ENCODE assay signal across 24 cellular contexts in genomic region chr16:66103245-66103644, GRCh38.
A peak's percentile ranks its signal among the peaks of the same experiment; 100 is the strongest.
DNase-seq lines count a peak whose midpoint lies in the region; ATAC-seq and TF ChIP-seq lines count a peak whose summit lies in the region.
"Had no signal": no experiment of that assay in that cellular context is flagged by ENCODE, and none has a peak within 500 bp of the region (broad histone marks: within the 10 kb centered on the region; RNA-seq: fewer than 3 reads in every experiment).

No MANE protein-coding gene starts in this region.

- H3K36me3 Mint-ChIP-seq in activated CD4-positive, alpha-beta memory T cell treated with anti-CD3 and anti-CD28 coated beads for 36 hours = no peaks in the 10 kb centered on the region
- H3K36me3 Mint-ChIP-seq: brain; CD14-positive monocyte; stimulated activated naive B cell treated with anti-CD40 and anti-IgM and Interleukin-4, amounts not matched to agents 10 μg/mL and 1 μg/mL and 100 μg/mL, for 72 hours; T-cell had no signal

- H3K36me3 ChIP-seq in neural cell (ENCODE audit: insufficient read depth, low read length) = no peaks in the 10 kb centered on the region
- H3K36me3 ChIP-seq: esophagus squamous epithelium, vagina had no signal

- no peaks in the 10 kb centered on the region for H3K9me2 ChIP-seq in neural cell (ENCODE audit: insufficient read depth, low read length)

- in situ Hi-C loops in SK-MEL-5 (cut with HindIII; ENCODE audit: low pct_unique_long_range_greater_than_20kb, low sequenced_read_pairs) = no loop called here

- no peaks in the 10 kb centered on the region for H3K27me3 ChIP-seq in neural cell (ENCODE audit: insufficient read depth, low read depth, low read length)
- H3K27me3 ChIP-seq: esophagus squamous epithelium, vagina had no signal

- no peak overlapping the region for H3K4me3 Mint-ChIP-seq in activated CD4-positive, alpha-beta memory T cell treated with anti-CD3 and anti-CD28 coated beads for 36 hours
- H3K4me3 Mint-ChIP-seq: activated CD8-positive, alpha-beta T cell treated with anti-CD3 and anti-CD28 coated beads for 36 hours; brain; CD14-positive monocyte; endodermal cell; GM23338; stimulated activated naive B cell treated with anti-CD40 and anti-IgM and Interleukin-4, amounts not matched to agents 10 μg/mL and 1 μg/mL and 100 μg/mL, for 72 hours; T-cell had no signal

- H3K4me1 Mint-ChIP-seq in activated CD4-positive, alpha-beta memory T cell treated with anti-CD3 and anti-CD28 coated beads for 36 hours (ENCODE audit: low read depth) = no peaks in the 10 kb centered on the region
- H3K4me1 Mint-ChIP-seq: CD14-positive monocyte; endodermal cell; GM23338; stimulated activated naive B cell treated with anti-CD40 and anti-IgM and Interleukin-4, amounts not matched to agents 10 μg/mL and 1 μg/mL and 100 μg/mL, for 72 hours; T-cell had no signal

- H3K27ac Mint-ChIP-seq in activated CD4-positive, alpha-beta memory T cell treated with anti-CD3 and anti-CD28 coated beads for 36 hours = no peak overlapping the region
- H3K27ac Mint-ChIP-seq: activated CD8-positive, alpha-beta T cell treated with anti-CD3 and anti-CD28 coated beads for 36 hours; brain; CD14-positive monocyte; endodermal cell; GM23338; stimulated activated naive B cell treated with anti-CD40 and anti-IgM and Interleukin-4, amounts not matched to agents 10 μg/mL and 1 μg/mL and 100 μg/mL, for 72 hours; T-cell had no signal

- no peak for ATAC-seq in GM21360 (IDR thresholded peaks at IDR 0.05; ENCODE audit: unreplicated experiment)
- ATAC-seq: activated CD8-positive, alpha-beta T cell treated with anti-CD3 and anti-CD28 coated beads for 36 hours; GM23338; stimulated activated naive B cell treated with anti-CD40 and anti-IgM and Interleukin-4, amounts not matched to agents 10 μg/mL and 1 μg/mL and 100 μg/mL, for 72 hours; T-cell had no signal

- no peak overlapping the region for H3K27ac ChIP-seq in neural cell (ENCODE audit: low read length)
- H3K27ac ChIP-seq: esophagus squamous epithelium, vagina had no signal

- H4K20me1 ChIP-seq in neural cell (ENCODE audit: insufficient read depth) = no peaks in the 10 kb centered on the region

- H2AFZ ChIP-seq in neural cell (ENCODE audit: low read depth, low read length) = no peak overlapping the region
- H2AFZ ChIP-seq: GM23338 had no signal

- H3F3A ChIP-seq in neural cell (ENCODE audit: insufficient read depth, low read length, poor library complexity, severe bottlenecking) = no peaks in the 10 kb centered on the region

- no peak for TF ChIP-seq RAD21 in neural cell (conservative IDR thresholded peaks at IDR 0.05)

- H3K9me3 ChIP-seq in neural cell (ENCODE audit: low read length) = no peaks in the 10 kb centered on the region
- H3K9me3 ChIP-seq: esophagus squamous epithelium, vagina had no signal

- H3K4me2 ChIP-seq in neural cell (ENCODE audit: low read length) = no peak overlapping the region
- H3K4me2 ChIP-seq: GM23338 had no signal

- H3K9me3 Mint-ChIP-seq in activated CD4-positive, alpha-beta memory T cell treated with anti-CD3 and anti-CD28 coated beads for 36 hours = no peaks in the 10 kb centered on the region
- H3K9me3 Mint-ChIP-seq: activated CD8-positive, alpha-beta T cell treated with anti-CD3 and anti-CD28 coated beads for 36 hours; endodermal cell; GM23338; stimulated activated naive B cell treated with anti-CD40 and anti-IgM and Interleukin-4, amounts not matched to agents 10 μg/mL and 1 μg/mL and 100 μg/mL, for 72 hours; T-cell had no signal

- intact Hi-C loops in activated CD4-positive, alpha-beta memory T cell treated with anti-CD3 and anti-CD28 coated beads for 36 hours (cut with micrococcal nuclease) = no loop called here

- TF ChIP-seq CTCF in fibroblast of mammary gland (conservative IDR thresholded peaks at IDR 0.05; ENCODE audit: control insufficient read depth, insufficient read depth, low read depth, low read length) (no peak), neural cell (IDR thresholded peaks at IDR 0.05; ENCODE audit: poor library complexity, severe bottlenecking) (no peak)

- H3K27me3 Mint-ChIP-seq in activated CD4-positive, alpha-beta memory T cell treated with anti-CD3 and anti-CD28 coated beads for 36 hours = peaks cover 4% of the 10 kb centered on the region
- H3K27me3 Mint-ChIP-seq: stimulated activated naive B cell treated with anti-CD40 and anti-IgM and Interleukin-4, amounts not matched to agents 10 μg/mL and 1 μg/mL and 100 μg/mL, for 72 hours had no signal

- no peaks in the 10 kb centered on the region for H3K79me2 ChIP-seq in neural cell (replicated peaks; ENCODE audit: insufficient read depth, low read length)

- CTCF ChIA-PET in activated CD4-positive, alpha-beta memory T cell treated with anti-CD3 and anti-CD28 coated beads for 36 hours (lab: Charles Lee) = no interaction called here

- POLR2A ChIA-PET in activated CD4-positive, alpha-beta memory T cell treated with anti-CD3 and anti-CD28 coated beads for 36 hours (lab: Charles Lee) = no interaction called here

- DNase-seq in COLO829 (ENCODE audit: low spot score) = peak; percentile 22
- DNase-seq in SK-MEL-5 (ENCODE audit: low read depth, low spot score) = peak; percentile 54
- peak; percentile 57 for DNase-seq in fibroblast of mammary gland (ENCODE audit: low read depth)
- no peak for DNase-seq in DMS153 treated with DMSO at 0.1 percent for 48 hours (lab: John Stamatoyannopoulos, UW; ENCODE audit: unreplicated experiment)
- no peak for DNase-seq in activated CD4-positive, alpha-beta memory T cell treated with anti-CD3 and anti-CD28 coated beads for 36 hours
- DNase-seq in stimulated activated naive CD4-positive, alpha-beta T cell treated with Interleukin-2 at 50 U/mL for 16 hours (lab: John Stamatoyannopoulos, UW) = no peak
- DNase-seq: activated CD8-positive, alpha-beta T cell treated with anti-CD3 and anti-CD28 coated beads for 36 hours; activated gamma-delta T cell treated with Interleukin-2 at 50 U/mL for 16 hours; cortex of kidney; endodermal cell; esophagus squamous epithelium; NCI-H1105; NCI-H1930; nucleus accumbens; SHP77; stimulated activated CD4-positive, alpha-beta T cell treated with anti-CD3 and anti-CD28 coated beads, Interleukin-4, amount 100 ng/mL, for 1 hour; stimulated activated naive B cell treated with anti-CD40 and anti-IgM and Interleukin-4, amounts not matched to agents 10 μg/mL and 1 μg/mL and 100 μg/mL, for 72 hours; T-cell had no signal

- H3K4me3 ChIP-seq in fibroblast of mammary gland (ENCODE audit: control insufficient read depth, low read depth, low read length) = no peak overlapping the region
- no peak overlapping the region for H3K4me3 ChIP-seq in neural cell (ENCODE audit: low read length)
- H3K4me3 ChIP-seq: esophagus squamous epithelium, GM23338, vagina had no signal

- H3K9ac ChIP-seq in neural cell (ENCODE audit: low read length) = no peak overlapping the region

- TF ChIP-seq EP300 in neural cell (conservative IDR thresholded peaks at IDR 0.05; ENCODE audit: poor library complexity, severe bottlenecking) = peak; percentile 78

TF ChIP-seq in neural cell, 6 proteins besides CTCF, POLR2A, EP300 and RAD21:
- TF ChIP-seq TAF1 (IDR thresholded peaks at IDR 0.05; ENCODE audit: low read depth) (no peak), SMC3 (conservative IDR thresholded peaks at IDR 0.05; ENCODE audit: poor library complexity) (no peak), MXI1 (conservative IDR thresholded peaks at IDR 0.05; ENCODE audit: poor library complexity, severe bottlenecking) (no peak), EZH2 (IDR thresholded peaks at IDR 0.05; ENCODE audit: borderline replicate concordance, insufficient read depth, low read length, poor library complexity, severe bottlenecking) (no peak), POLR2AphosphoS5 (IDR thresholded peaks at IDR 0.05) (peak; percentile 74)
- TF ChIP-seq, protein P1, sequence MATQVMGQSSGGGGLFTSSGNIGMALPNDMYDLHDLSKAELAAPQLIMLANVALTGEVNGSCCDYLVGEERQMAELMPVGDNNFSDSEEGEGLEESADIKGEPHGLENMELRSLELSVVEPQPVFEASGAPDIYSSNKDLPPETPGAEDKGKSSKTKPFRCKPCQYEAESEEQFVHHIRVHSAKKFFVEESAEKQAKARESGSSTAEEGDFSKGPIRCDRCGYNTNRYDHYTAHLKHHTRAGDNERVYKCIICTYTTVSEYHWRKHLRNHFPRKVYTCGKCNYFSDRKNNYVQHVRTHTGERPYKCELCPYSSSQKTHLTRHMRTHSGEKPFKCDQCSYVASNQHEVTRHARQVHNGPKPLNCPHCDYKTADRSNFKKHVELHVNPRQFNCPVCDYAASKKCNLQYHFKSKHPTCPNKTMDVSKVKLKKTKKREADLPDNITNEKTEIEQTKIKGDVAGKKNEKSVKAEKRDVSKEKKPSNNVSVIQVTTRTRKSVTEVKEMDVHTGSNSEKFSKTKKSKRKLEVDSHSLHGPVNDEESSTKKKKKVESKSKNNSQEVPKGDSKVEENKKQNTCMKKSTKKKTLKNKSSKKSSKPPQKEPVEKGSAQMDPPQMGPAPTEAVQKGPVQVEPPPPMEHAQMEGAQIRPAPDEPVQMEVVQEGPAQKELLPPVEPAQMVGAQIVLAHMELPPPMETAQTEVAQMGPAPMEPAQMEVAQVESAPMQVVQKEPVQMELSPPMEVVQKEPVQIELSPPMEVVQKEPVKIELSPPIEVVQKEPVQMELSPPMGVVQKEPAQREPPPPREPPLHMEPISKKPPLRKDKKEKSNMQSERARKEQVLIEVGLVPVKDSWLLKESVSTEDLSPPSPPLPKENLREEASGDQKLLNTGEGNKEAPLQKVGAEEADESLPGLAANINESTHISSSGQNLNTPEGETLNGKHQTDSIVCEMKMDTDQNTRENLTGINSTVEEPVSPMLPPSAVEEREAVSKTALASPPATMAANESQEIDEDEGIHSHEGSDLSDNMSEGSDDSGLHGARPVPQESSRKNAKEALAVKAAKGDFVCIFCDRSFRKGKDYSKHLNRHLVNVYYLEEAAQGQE (IDR thresholded peaks at IDR 0.05; ENCODE audit: borderline replicate concordance) = no peak
TF ChIP-seq in neural cell: peak in this region for 1.

Comparison
In these comparisons a context has a peak if more than half of its experiments do, and no peak if none do; other contexts are left out.
1. DNase-seq: peak in COLO829 (single experiment), SK-MEL-5 (single experiment) and fibroblast of mammary gland (single experiment); none in DMS153 treated with DMSO at 0.1 percent for 48 hours (single experiment), activated CD4-positive, alpha-beta memory T cell treated with anti-CD3 and anti-CD28 coated beads for 36 hours (single experiment) and stimulated activated naive CD4-positive, alpha-beta T cell treated with Interleukin-2 at 50 U/mL for 16 hours (single experiment).